Comparison of ENCODE assay signal across 33 cellular contexts in the genomic region with DNA sequence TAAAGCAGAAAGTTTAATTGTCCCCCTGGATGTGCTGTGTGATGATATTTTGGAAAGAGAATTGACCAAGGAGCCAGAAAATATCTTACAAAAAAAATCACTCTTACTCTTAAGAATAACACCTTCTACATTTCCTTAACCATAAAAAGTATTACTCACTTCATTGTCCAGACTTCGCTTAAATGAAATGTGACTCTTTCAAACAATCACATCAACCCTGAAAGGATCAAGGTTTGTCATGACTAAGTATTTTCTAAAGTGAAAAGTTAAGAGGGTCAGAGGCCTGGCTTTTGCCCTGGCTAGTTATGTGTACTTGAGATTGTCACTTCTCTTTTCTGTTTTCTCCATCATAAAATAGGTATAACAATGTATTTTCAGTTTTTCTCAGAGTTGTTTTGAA. TPM values are rescaled to one million over a fixed set of nuclear protein-coding genes. Genes with fewer than 3 reads are reported as not detected.
"Had no signal": no experiment of that assay in that cellular context is flagged by ENCODE, and none has a peak within 500 bp of the region (broad histone marks: within the 10 kb centered on the region; RNA-seq: fewer than 3 reads in every experiment).

No MANE protein-coding gene starts in this region.

- H3K4me1 ChIP-seq: adrenal gland, body of pancreas had no signal

- DNase-seq: activated CD4-positive, CD25-positive, alpha-beta regulatory T cell; activated CD8-positive, alpha-beta memory T cell treated with anti-CD3 and anti-CD28 coated beads, Interleukin-2, amount 50 U/mL, for 4 hours; activated CD8-positive, alpha-beta T cell treated with anti-CD3 and anti-CD28 coated beads for 36 hours; activated gamma-delta T cell treated with Interleukin-2 at 50 U/mL for 16 hours; activated naive CD4-positive, alpha-beta T cell treated with anti-CD3 and anti-CD28 coated beads, Interleukin-2, amount 10 ng/mL, durations not matched to agents 7 days and 5 days; activated naive CD8-positive, alpha-beta T cell treated with anti-CD3 and anti-CD28 coated beads for 36 hours; activated T-cell treated with anti-CD3 and anti-CD28 coated beads, Interleukin-2, amount 50 U/mL, for 72 hours; adrenal gland; anterior cingulate cortex; body of pancreas; central memory CD4-positive, alpha-beta T cell; KG1; NCI-H1092; NCI-H1417; NCI-H1694; NCI-H2029; NCI-H345; NCI-H510A; NCI-H526 treated with DMSO at 0.1 percent for 48 hours; NCI-H82; RPMI8226; T-cell; T-helper 2 cell; T1000 had no signal

- H3K27ac ChIP-seq: adrenal gland, body of pancreas, SK-N-MC, VCaP had no signal

- ATAC-seq: activated CD8-positive, alpha-beta T cell treated with anti-CD3 and anti-CD28 coated beads for 36 hours; activated T-cell treated with anti-CD3 and anti-CD28 coated beads, Interleukin-2, amount 50 U/mL, for 72 hours; body of pancreas; Panc1; Right ventricle myocardium inferior; T-cell had no signal

- H3K9me3 ChIP-seq: adrenal gland, body of pancreas had no signal

- H3K36me3 ChIP-seq: adrenal gland had no signal

- H3K4me3 ChIP-seq: adrenal gland, body of pancreas, SK-N-MC had no signal

- FAIRE-seq: bronchial epithelial cell, TTC549 had no signal

- H3K27me3 ChIP-seq: adrenal gland, body of pancreas had no signal

RNA-seq across cellular contexts. Expression of a gene that starts 49.0 kb away (rescaled TPM):
- total RNA-seq: adrenal gland, body of pancreas, bronchial epithelial cell, LHCN-M2, MCF 10A, OCI-LY7, Right ventricle myocardium inferior had no signal
- polyA plus RNA-seq: adrenal gland had no signal
